18 cellular contexts compared by ENCODE assay signal in the genomic region with DNA sequence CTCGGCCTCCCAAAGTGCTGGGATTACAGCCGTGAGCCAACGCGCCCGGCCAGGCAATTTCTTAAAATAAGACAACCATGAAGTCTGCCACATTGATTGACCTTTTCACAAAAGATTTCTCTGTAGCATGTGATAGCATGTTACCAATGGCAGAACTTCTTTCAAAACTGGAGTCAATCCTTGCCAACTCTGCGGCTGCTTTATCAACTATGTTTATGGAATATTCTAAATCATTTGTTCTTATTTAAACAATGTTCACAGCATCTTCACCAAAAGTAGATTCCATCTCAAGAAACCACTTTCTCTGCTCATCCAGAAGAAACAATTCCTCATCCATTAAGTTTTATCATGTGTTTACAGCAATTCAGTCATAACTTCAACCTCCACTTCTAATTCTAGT.
"Had no signal": no experiment of that assay in that cellular context is flagged by ENCODE, and none has a peak within 500 bp of the region (broad histone marks: within the 10 kb centered on the region; RNA-seq: fewer than 3 reads in every experiment).

No MANE protein-coding gene starts in this region.

- H3K36me3 ChIP-seq: transverse colon had no signal

- H3K27me3 Mint-ChIP-seq: activated T-helper 17 cell treated with anti-CD3 and anti-CD28 coated beads, Interleukin-2, amount 50 U/mL, for 72 hours; brain; naive thymus-derived CD4-positive, alpha-beta T cell had no signal

- DNase-seq: activated CD4-positive, alpha-beta T cell treated with anti-CD3 and anti-CD28 coated beads, Interleukin-2, amount 50 U/mL, for 4 hours; activated CD4-positive, CD25-positive, alpha-beta regulatory T cell treated with anti-CD3 and anti-CD28 coated beads, Interleukin-2, amount 50 U/mL, for 72 hours; activated gamma-delta T cell treated with Interleukin-2 at 50 U/mL for 16 hours; activated naive CD4-positive, alpha-beta T cell treated with anti-CD3 and anti-CD28 coated beads, Interleukin-2, amount 50 U/mL, for 16 hours; aorta; cortex of kidney; foreskin melanocyte; heart right ventricle; midbrain; naive thymus-derived CD4-positive, alpha-beta T cell; spleen; stimulated activated naive CD4-positive, alpha-beta T cell treated with Interleukin-2 at 50 U/mL for 16 hours; T-helper 2 cell; testis; transverse colon had no signal

- H3K27me3 ChIP-seq: heart right ventricle, right atrium auricular region, spleen, testis, transverse colon had no signal

- H3K9me3 Mint-ChIP-seq: activated T-helper 17 cell treated with anti-CD3 and anti-CD28 coated beads, Interleukin-2, amount 50 U/mL, for 72 hours; naive thymus-derived CD4-positive, alpha-beta T cell had no signal

- H3K4me3 ChIP-seq: heart right ventricle, right atrium auricular region, spleen, testis, transverse colon had no signal

- ATAC-seq: heart right ventricle; naive thymus-derived CD4-positive, alpha-beta T cell had no signal

- H3K27ac ChIP-seq: heart right ventricle, right atrium auricular region, spleen, testis, transverse colon had no signal

- H3K4me1 ChIP-seq: testis had no signal

- H3K9me3 ChIP-seq: heart right ventricle, right atrium auricular region, spleen, testis, transverse colon had no signal

- H3K4me3 Mint-ChIP-seq: activated T-helper 17 cell treated with anti-CD3 and anti-CD28 coated beads, Interleukin-2, amount 50 U/mL, for 72 hours had no signal

- H3K27ac Mint-ChIP-seq: activated T-helper 17 cell treated with anti-CD3 and anti-CD28 coated beads, Interleukin-2, amount 50 U/mL, for 72 hours had no signal
